ENCODE assay signal across 13 cellular contexts in the genomic region with DNA sequence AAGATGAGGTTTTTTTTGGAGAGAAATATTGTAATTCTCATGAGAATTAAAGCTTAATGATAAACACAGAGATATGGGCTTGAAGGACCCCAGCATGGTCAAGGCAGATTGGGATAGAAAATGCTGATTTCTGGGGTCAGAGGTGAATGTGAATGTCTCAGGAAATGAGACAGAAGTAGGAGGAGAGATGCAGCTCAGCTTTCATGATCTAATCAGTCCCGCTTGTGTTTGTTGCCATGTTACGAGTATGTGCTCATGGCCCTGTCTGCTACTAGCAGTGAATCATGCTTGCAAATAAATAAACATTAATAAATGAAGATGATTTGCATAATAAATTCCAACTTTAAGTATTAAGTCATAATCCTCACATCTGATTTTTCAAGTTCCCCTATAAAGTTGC. TPM values are rescaled to one million over a fixed set of nuclear protein-coding genes. Genes with fewer than 3 reads are reported as not detected.
DNase-seq lines count a peak whose midpoint lies in the region; ATAC-seq lines count a peak whose summit lies in the region.
"Had no signal": no experiment of that assay in that cellular context is flagged by ENCODE, and none has a peak within 500 bp of the region (broad histone marks: within the 10 kb centered on the region; RNA-seq: fewer than 3 reads in every experiment).

No MANE protein-coding gene starts in this region.

- H3K4me1 Mint-ChIP-seq in activated T-helper 2 cell treated with anti-CD3 and anti-CD28 coated beads, Interferon-gamma antibody, Interleukin-2, Interleukin-4, amounts not matched to agents 10 μg/mL and 5 μg/mL and 100 μg/mL, durations not matched to agents 14 hours and 24 hours and 36 hours (ENCODE audit: low read depth), result peaks cover 66% of the 10 kb centered on the region
- H3K4me1 Mint-ChIP-seq: endodermal cell had no signal

- peak; percentile 85 for DNase-seq in EH (ENCODE audit: low read depth)
- no peak for DNase-seq in activated T-helper 2 cell treated with anti-CD3 and anti-CD28 coated beads, Interferon-gamma antibody, Interleukin-2, Interleukin-4, amounts not matched to agents 10 μg/mL and 5 μg/mL and 100 μg/mL, durations not matched to agents 14 hours and 24 hours and 36 hours (ENCODE audit: low spot score)
- peak; percentile 60 for DNase-seq in kidney tubule cell (ENCODE audit: low spot score)
- DNase-seq in SHP77 (lab: John Stamatoyannopoulos, UW), result no peak
- DNase-seq in ecto neural progenitor cell (ENCODE audit: low spot score), result no peak
- no peak for DNase-seq in SW 1271 (lab: John Stamatoyannopoulos, UW)
- DNase-seq: activated effector memory CD4-positive, alpha-beta T cell treated with anti-CD3 and anti-CD28 coated beads, Interleukin-2, amount 50 U/mL, for 16 hours; endodermal cell; NCI-H510A; retina had no signal

- ATAC-seq in HG03354 (IDR thresholded peaks at IDR 0.05; ENCODE audit: poor library complexity, severe bottlenecking, unreplicated experiment) (peak; percentile 43), GM21717 (IDR thresholded peaks at IDR 0.05; ENCODE audit: unreplicated experiment) (no peak)
- ATAC-seq: left lobe of liver had no signal

- peaks cover 16% of the 10 kb centered on the region for H3K9me3 Mint-ChIP-seq in activated T-helper 2 cell treated with anti-CD3 and anti-CD28 coated beads, Interferon-gamma antibody, Interleukin-2, Interleukin-4, amounts not matched to agents 10 μg/mL and 5 μg/mL and 100 μg/mL, durations not matched to agents 14 hours and 24 hours and 36 hours
- H3K9me3 Mint-ChIP-seq: endodermal cell had no signal

- no peaks in the 10 kb centered on the region for H3K27me3 Mint-ChIP-seq in activated T-helper 2 cell treated with anti-CD3 and anti-CD28 coated beads, Interferon-gamma antibody, Interleukin-2, Interleukin-4, amounts not matched to agents 10 μg/mL and 5 μg/mL and 100 μg/mL, durations not matched to agents 14 hours and 24 hours and 36 hours (ENCODE audit: low read depth)

- no peak overlapping the region for H3K4me3 Mint-ChIP-seq in activated T-helper 2 cell treated with anti-CD3 and anti-CD28 coated beads, Interferon-gamma antibody, Interleukin-2, Interleukin-4, amounts not matched to agents 10 μg/mL and 5 μg/mL and 100 μg/mL, durations not matched to agents 14 hours and 24 hours and 36 hours (ENCODE audit: low read depth)
- H3K4me3 Mint-ChIP-seq: endodermal cell had no signal

- intact Hi-C loops in activated T-helper 2 cell treated with anti-CD3 and anti-CD28 coated beads, Interferon-gamma antibody, Interleukin-2, Interleukin-4, amounts not matched to agents 10 μg/mL and 5 μg/mL and 100 μg/mL, durations not matched to agents 14 hours and 24 hours and 36 hours (cut with micrococcal nuclease), result loop anchor here (1.0 kb wide), 5 partner anchors 9 to 64 kb away; a partner anchor contains a TSS

- H3K27ac Mint-ChIP-seq in activated T-helper 2 cell treated with anti-CD3 and anti-CD28 coated beads, Interferon-gamma antibody, Interleukin-2, Interleukin-4, amounts not matched to agents 10 μg/mL and 5 μg/mL and 100 μg/mL, durations not matched to agents 14 hours and 24 hours and 36 hours, result peak overlapping the region; percentile 77
- H3K27ac Mint-ChIP-seq: endodermal cell had no signal

- peaks cover 32% of the 10 kb centered on the region for H3K36me3 Mint-ChIP-seq in activated T-helper 2 cell treated with anti-CD3 and anti-CD28 coated beads, Interferon-gamma antibody, Interleukin-2, Interleukin-4, amounts not matched to agents 10 μg/mL and 5 μg/mL and 100 μg/mL, durations not matched to agents 14 hours and 24 hours and 36 hours (ENCODE audit: low read depth)

RNA-seq across cellular contexts. Expression of a gene that starts 23.0 kb away (rescaled TPM):
- total RNA-seq in activated T-helper 2 cell treated with anti-CD3 and anti-CD28 coated beads, Interferon-gamma antibody, Interleukin-2, Interleukin-4, amounts not matched to agents 10 μg/mL and 5 μg/mL and 100 μg/mL, durations not matched to agents 14 hours and 24 hours and 36 hours, result 227 and 231 TPM in 2 replicates

RNA-seq across cellular contexts. Expression of a gene that starts 51.9 kb away (rescaled TPM):
- total RNA-seq in activated T-helper 2 cell treated with anti-CD3 and anti-CD28 coated beads, Interferon-gamma antibody, Interleukin-2, Interleukin-4, amounts not matched to agents 10 μg/mL and 5 μg/mL and 100 μg/mL, durations not matched to agents 14 hours and 24 hours and 36 hours, result 93.7 and 94.2 TPM in 2 replicates

Comparison
In these comparisons a context has a peak if more than half of its experiments do, and no peak if none do; other contexts are left out.
1. DNase-seq: peak in EH (single experiment) and kidney tubule cell (single experiment); none in activated T-helper 2 cell treated with anti-CD3 and anti-CD28 coated beads, Interferon-gamma antibody, Interleukin-2, Interleukin-4, amounts not matched to agents 10 μg/mL and 5 μg/mL and 100 μg/mL, durations not matched to agents 14 hours and 24 hours and 36 hours (single experiment), SHP77 (0 of 2), ecto neural progenitor cell (single experiment) and SW 1271 (0 of 2).